In the genomic region with DNA sequence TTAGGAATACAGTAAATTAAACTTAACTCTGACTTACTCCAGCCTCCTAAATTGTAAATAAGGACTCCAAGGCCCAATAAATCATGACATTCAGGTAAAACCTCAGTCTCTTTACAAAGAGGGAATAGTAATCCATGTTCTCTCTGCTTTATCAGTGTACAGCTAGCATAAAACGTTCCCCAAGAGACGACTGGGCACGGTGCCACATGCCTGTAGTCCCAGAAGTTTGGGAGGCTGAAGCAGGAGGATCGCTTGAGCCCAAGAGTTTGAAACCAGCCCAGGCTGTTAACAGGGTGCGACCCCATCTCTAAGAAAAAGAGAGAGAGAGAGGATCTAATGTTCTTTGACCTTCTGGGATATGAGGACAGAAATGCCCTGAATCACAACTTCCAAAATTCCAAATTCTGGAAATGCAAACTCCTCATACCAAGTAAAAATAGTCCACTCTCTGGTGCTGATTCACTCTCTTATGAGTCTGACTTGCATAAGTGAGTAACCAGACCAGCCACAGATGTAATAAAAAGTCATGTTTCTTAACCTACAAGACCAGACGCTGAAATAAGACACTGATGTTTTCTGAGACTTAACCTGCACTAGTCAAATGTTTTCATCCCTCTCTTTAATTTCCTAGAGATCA, we compare ENCODE assay signal across 1 cellular context.
TF ChIP-seq lines count a peak whose summit lies in the region.

No MANE protein-coding gene starts in this region.

TF ChIP-seq in SK-N-SH treated with all-trans-retinoic acid at 6 μM for 48 hours, 23 proteins besides CTCF, POLR2A, EP300 and RAD21 (continued from another document):
- TF ChIP-seq, protein P1, sequence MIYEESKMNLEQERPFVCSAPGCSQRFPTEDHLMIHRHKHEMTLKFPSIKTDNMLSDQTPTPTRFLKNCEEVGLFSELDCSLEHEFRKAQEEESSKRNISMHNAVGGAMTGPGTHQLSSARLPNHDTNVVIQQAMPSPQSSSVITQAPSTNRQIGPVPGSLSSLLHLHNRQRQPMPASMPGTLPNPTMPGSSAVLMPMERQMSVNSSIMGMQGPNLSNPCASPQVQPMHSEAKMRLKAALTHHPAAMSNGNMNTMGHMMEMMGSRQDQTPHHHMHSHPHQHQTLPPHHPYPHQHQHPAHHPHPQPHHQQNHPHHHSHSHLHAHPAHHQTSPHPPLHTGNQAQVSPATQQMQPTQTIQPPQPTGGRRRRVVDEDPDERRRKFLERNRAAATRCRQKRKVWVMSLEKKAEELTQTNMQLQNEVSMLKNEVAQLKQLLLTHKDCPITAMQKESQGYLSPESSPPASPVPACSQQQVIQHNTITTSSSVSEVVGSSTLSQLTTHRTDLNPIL (CRISPR knock-in tag; IDR thresholded peaks at IDR 0.05; ENCODE audit: low read depth): no peak
- TF ChIP-seq ISL1 (CRISPR knock-in tag; IDR thresholded peaks at IDR 0.05): no peak
